1 cellular context compared by ENCODE assay signal in genomic region chr11:69918938-69919650, GRCh38.
TF ChIP-seq lines count a peak whose summit lies in the region.

No MANE protein-coding gene starts in this region.

TF ChIP-seq in HepG2, 621 proteins besides CTCF, POLR2A, EP300 and RAD21 (continued from another document and continues in another):
- no peak for TF ChIP-seq PRDM4 (CRISPR knock-in tag; IDR thresholded peaks at IDR 0.05; ENCODE audit: borderline replicate concordance)
- TF ChIP-seq CEBPG (CRISPR knock-in tag; IDR thresholded peaks at IDR 0.05) = peak; percentile 98
- TF ChIP-seq ZNF574 (CRISPR knock-in tag; IDR thresholded peaks at IDR 0.05) = peak; percentile 43; the same call in 1 of the 2 replicates
- TF ChIP-seq ZNF44 (CRISPR knock-in tag; IDR thresholded peaks at IDR 0.05) = no peak
- TF ChIP-seq HIC2 (CRISPR knock-in tag; IDR thresholded peaks at IDR 0.05; ENCODE audit: low read depth) = 0 out of 2 replicates have a peak, but pooled peaks have one; percentile 9
- 0 out of 2 replicates have a peak, but pooled peaks have one; percentile 21 for TF ChIP-seq ZNF598 (CRISPR knock-in tag; IDR thresholded peaks at IDR 0.05; ENCODE audit: borderline replicate concordance)
- no peak for TF ChIP-seq HNF4G (IDR thresholded peaks at IDR 0.05; ENCODE audit: borderline replicate concordance, low read depth, low read length)
- TF ChIP-seq HNF4G (CRISPR knock-in tag; IDR thresholded peaks at IDR 0.05; ENCODE audit: borderline replicate concordance, low read depth) = no peak
- TF ChIP-seq ZNF850 (CRISPR knock-in tag; conservative IDR thresholded peaks at IDR 0.05) = no peak
- no peak for TF ChIP-seq CREM (IDR thresholded peaks at IDR 0.05)
- no peak for TF ChIP-seq CREM (CRISPR knock-in tag; IDR thresholded peaks at IDR 0.05)
- no peak for TF ChIP-seq PCBP1 (IDR thresholded peaks at IDR 0.05; ENCODE audit: borderline replicate concordance, low read depth, low read length)
- no peak for TF ChIP-seq NONO (IDR thresholded peaks at IDR 0.05)
- 0 out of 2 replicates have a peak, but pooled peaks have one; percentile 24 for TF ChIP-seq NONO (CRISPR knock-in tag; conservative IDR thresholded peaks at IDR 0.05)
- TF ChIP-seq ZZZ3 (CRISPR knock-in tag; IDR thresholded peaks at IDR 0.05; ENCODE audit: borderline replicate concordance) = no peak
- no peak for TF ChIP-seq NFIB (CRISPR knock-in tag; IDR thresholded peaks at IDR 0.05; ENCODE audit: borderline replicate concordance)
- TF ChIP-seq SNRNP70 (IDR thresholded peaks at IDR 0.05; ENCODE audit: low read depth, low read length) = no peak
- TF ChIP-seq ZNF609 (CRISPR knock-in tag; IDR thresholded peaks at IDR 0.05; ENCODE audit: borderline replicate concordance) = no peak
- TF ChIP-seq GABPA (IDR thresholded peaks at IDR 0.05; ENCODE audit: low read depth, low read length) = no peak
- TF ChIP-seq GABPA (CRISPR knock-in tag; IDR thresholded peaks at IDR 0.05; ENCODE audit: low read depth) = no peak
- no peak for TF ChIP-seq SIX4 (CRISPR knock-in tag; IDR thresholded peaks at IDR 0.05)
- no peak for TF ChIP-seq SP1 (IDR thresholded peaks at IDR 0.05)
- TF ChIP-seq SP1 (CRISPR knock-in tag; IDR thresholded peaks at IDR 0.05) = no peak
- TF ChIP-seq HBP1 (CRISPR knock-in tag; IDR thresholded peaks at IDR 0.05; ENCODE audit: low read depth) = no peak
- no peak for TF ChIP-seq KAT8 (CRISPR knock-in tag; IDR thresholded peaks at IDR 0.05)
- TF ChIP-seq ZNF512 (CRISPR knock-in tag; IDR thresholded peaks at IDR 0.05) = no peak
- no peak for TF ChIP-seq ARID3A (IDR thresholded peaks at IDR 0.05; ENCODE audit: low read depth, low read length)
- peak; percentile 34 for TF ChIP-seq ZNF407 (CRISPR knock-in tag; IDR thresholded peaks at IDR 0.05; ENCODE audit: not compliant biosample characterization)
- no peak for TF ChIP-seq HHEX (CRISPR knock-in tag; IDR thresholded peaks at IDR 0.05)
- TF ChIP-seq SMC3 (IDR thresholded peaks at IDR 0.05; ENCODE audit: low read length) = peak; percentile 54; the same call in 1 of the 2 replicates
